In the genomic region with DNA sequence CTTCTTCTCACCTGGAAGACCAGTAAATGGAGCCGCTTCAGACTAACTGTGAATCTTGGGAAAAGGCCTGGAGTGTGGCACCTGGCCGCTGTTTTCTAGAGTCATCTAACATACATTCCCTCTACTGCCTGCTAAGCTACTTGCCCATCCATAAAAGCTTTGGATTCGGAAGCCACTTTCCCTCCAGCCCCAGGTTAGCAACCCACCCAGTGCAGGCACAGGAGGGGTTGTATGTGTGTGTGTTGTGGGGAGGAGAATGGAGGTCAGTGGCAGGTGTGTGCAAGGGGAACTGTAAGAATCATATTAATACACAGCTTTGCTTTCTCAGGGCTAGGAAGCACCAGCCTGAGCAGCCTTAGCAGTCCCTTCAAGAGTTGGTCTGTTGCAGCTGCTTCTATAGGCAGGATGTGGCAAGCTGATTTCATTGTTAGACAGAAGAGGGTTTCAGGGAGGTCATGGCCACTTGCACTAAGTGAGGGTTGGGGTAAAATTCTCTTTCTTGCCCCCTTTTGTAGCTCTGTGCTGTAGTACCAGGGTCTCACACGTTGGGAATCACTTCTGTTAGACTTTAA, we compare ENCODE assay signal across 11 cellular contexts. TPM values are rescaled to one million over a fixed set of nuclear protein-coding genes. Genes with fewer than 3 reads are reported as not detected.
A peak's percentile ranks its signal among the peaks of the same experiment; 100 is the strongest.
DNase-seq lines count a peak whose midpoint lies in the region; ATAC-seq, FAIRE-seq and TF ChIP-seq lines count a peak whose summit lies in the region.
"Had no signal": no experiment of that assay in that cellular context is flagged by ENCODE, and none has a peak within 500 bp of the region (broad histone marks: within the 10 kb centered on the region; RNA-seq: fewer than 3 reads in every experiment).

No MANE protein-coding gene starts in this region.

- ATAC-seq in GM19395 (IDR thresholded peaks at IDR 0.05; ENCODE audit: unreplicated experiment) (peak; percentile 85), HG02938 (IDR thresholded peaks at IDR 0.05; ENCODE audit: unreplicated experiment) (peak; percentile 89)
- ATAC-seq: left lobe of liver had no signal

- DNase-seq in GM12891 (ENCODE audit: insufficient read length, low spot score) = no peak
- DNase-seq in MM.1S = peak; percentile 47
- DNase-seq in DMS114 treated with DMSO at 0.1 percent for 48 hours (lab: John Stamatoyannopoulos, UW; ENCODE audit: unreplicated experiment) = no peak
- DNase-seq in NOMO-1 treated with dmso at 0.1 percent for 144 hours (lab: John Stamatoyannopoulos, UW; ENCODE audit: unreplicated experiment) = no peak
- no peak for DNase-seq in activated CD8-positive, alpha-beta memory T cell treated with anti-CD3 and anti-CD28 coated beads, Interleukin-2, amount 50 U/mL, for 48 hours
- DNase-seq in HT-29 (ENCODE audit: low spot score) = no peak
- DNase-seq: activated B cell treated with CpG ODN at 0.5 μM for 24 hours had no signal

- H3K9me2 ChIP-seq in MM.1S (replicated peaks; ENCODE audit: insufficient read depth, low read length) = no peaks in the 10 kb centered on the region

- H3K79me2 ChIP-seq in MM.1S (ENCODE audit: low read length) = 0 out of 2 replicates have a peak, but pooled peaks cover 9% of the 10 kb centered on the region

- H3K27ac ChIP-seq in MM.1S (ENCODE audit: low read length) = no peak overlapping the region

- no peaks in the 10 kb centered on the region for H4K20me1 ChIP-seq in MM.1S (ENCODE audit: insufficient read depth, low read length)

- peaks cover 12% of the 10 kb centered on the region for H3F3A ChIP-seq in MM.1S (ENCODE audit: insufficient read depth, low read length)

- FAIRE-seq in GM12891 (lab: Jason Lieb, UNC) = peak; percentile 26

- no peak for TF ChIP-seq POLR2A in GM12891 (IDR thresholded peaks at IDR 0.05; ENCODE audit: low read depth, low read length)

- TF ChIP-seq CTCF in MM.1S (IDR thresholded peaks at IDR 0.05; ENCODE audit: low read length) = no peak

- no peak overlapping the region for H3K4me2 ChIP-seq in MM.1S (ENCODE audit: low read depth, low read length)

- no peaks in the 10 kb centered on the region for H3K9me3 ChIP-seq in MM.1S (replicated peaks; ENCODE audit: insufficient read depth, low read length)

- H3K9ac ChIP-seq in MM.1S (ENCODE audit: low read length) = no peak overlapping the region

- H3K36me3 ChIP-seq in MM.1S (replicated peaks; ENCODE audit: insufficient read depth, low read length) = no peaks in the 10 kb centered on the region

- H2AFZ ChIP-seq in MM.1S (ENCODE audit: low read length) = no peak overlapping the region

- no peaks in the 10 kb centered on the region for H3K27me3 ChIP-seq in MM.1S (replicated peaks; ENCODE audit: insufficient read depth, low read length)

- H3K4me1 ChIP-seq in MM.1S (ENCODE audit: low read length) = peaks cover 20% of the 10 kb centered on the region

- H3K4me3 ChIP-seq in MM.1S (ENCODE audit: low read length) = no peak overlapping the region

TF ChIP-seq in GM12891, 5 proteins besides CTCF, POLR2A, EP300 and RAD21:
- TF ChIP-seq PAX5 (IDR thresholded peaks at IDR 0.05; ENCODE audit: insufficient read depth, low read length, severe bottlenecking) (no peak), TAF1 (IDR thresholded peaks at IDR 0.05; ENCODE audit: low read depth, low read length) (no peak), POU2F2 (IDR thresholded peaks at IDR 0.05; ENCODE audit: low read depth, low read length) (no peak), POLR2AphosphoS5 (IDR thresholded peaks at IDR 0.05; ENCODE audit: low read depth, low read length) (0 out of 2 replicates have a peak, but pooled peaks have one; percentile 18), SPI1 (IDR thresholded peaks at IDR 0.05; ENCODE audit: low read depth, low read length) (peak; percentile 40; the same call in 1 of the 2 replicates)

RNA-seq across cellular contexts. Expression of a gene that starts 8.9 kb away (rescaled TPM):
- 6.2 TPM for polyA plus RNA-seq in GM12891 (2012; ENCODE audit: low read depth, missing spikeins)
- 13.9 and 21.5 TPM in 2 replicates for total RNA-seq in HT-29 (2014; rRNA removed; shearing (Covaris generic))

RNA-seq across cellular contexts. Expression of a gene that starts 9.1 kb away (rescaled TPM):
- polyA plus RNA-seq in GM12891 (2012; ENCODE audit: low read depth, missing spikeins) = 1.4 TPM
- total RNA-seq in HT-29 (2014; rRNA removed; shearing (Covaris generic)) = 1.1 TPM in 2 replicates

RNA-seq across cellular contexts. Expression of a gene that starts 43.4 kb away (rescaled TPM):
- 0.08 TPM for polyA plus RNA-seq in GM12891 (2012; ENCODE audit: low read depth, missing spikeins)
- 1.3 and 1.4 TPM in 2 replicates for total RNA-seq in HT-29 (2014; rRNA removed; shearing (Covaris generic))
- total RNA-seq: activated B cell treated with CpG ODN at 0.5 μM for 24 hours, left lobe of liver had no signal
- polyA plus RNA-seq: BJ had no signal
